Comparison of ENCODE assay signal across 8 cellular contexts in the genomic region with DNA sequence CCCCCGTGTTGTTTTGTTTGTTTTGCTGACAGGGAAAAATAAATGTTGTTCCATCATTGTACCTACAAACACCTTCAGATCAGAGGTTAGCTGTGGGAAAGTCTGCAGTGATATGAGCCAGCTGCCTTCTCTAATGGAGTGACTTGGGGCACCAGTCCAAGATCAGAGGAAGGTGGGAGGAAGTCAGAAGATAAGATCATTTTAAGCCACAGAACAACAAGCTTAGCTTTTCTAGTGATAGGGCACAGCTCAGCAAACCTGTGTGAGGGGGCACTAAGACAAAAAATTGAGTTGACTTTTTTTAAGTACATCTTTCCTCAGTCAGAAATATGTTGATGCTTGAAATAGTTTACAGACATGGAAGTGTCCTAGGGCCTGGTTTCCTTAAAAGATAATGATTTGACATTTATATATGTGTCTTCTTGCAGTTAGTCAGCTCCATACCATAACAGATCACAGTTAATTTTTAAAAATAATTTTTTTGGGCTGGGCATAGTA.
DNase-seq lines count a peak whose midpoint lies in the region; FAIRE-seq and TF ChIP-seq lines count a peak whose summit lies in the region.

No MANE protein-coding gene starts in this region.

- no peak for DNase-seq in GM12891 (ENCODE audit: insufficient read length, low spot score)
- peak; percentile 23 for DNase-seq in activated T-cell treated with anti-CD3 and anti-CD28 coated beads for 24 hours (ENCODE audit: low read depth)
- no peak for DNase-seq in glutamatergic neuron
- DNase-seq in stimulated activated CD4-positive, alpha-beta T cell treated with anti-CD3 and anti-CD28 coated beads, Interleukin-4, amount 100 ng/mL, for 24 hours = peak; percentile 62
- no peak for DNase-seq in NCI-H1694 treated with DMSO at 0.1 percent for 48 hours (lab: John Stamatoyannopoulos, UW)
- no peak for DNase-seq in SW 1271 (lab: John Stamatoyannopoulos, UW)
- no peak for DNase-seq in OCI-M2 (lab: John Stamatoyannopoulos, UW; ENCODE audit: unreplicated experiment)

- H3K9me3 Mint-ChIP-seq in IgD-negative memory B cell = no peaks in the 10 kb centered on the region
- H3K9me3 Mint-ChIP-seq in glutamatergic neuron (ENCODE audit: unreplicated experiment) = peaks cover 2% of the 10 kb centered on the region

- peaks cover 26 to 39% (median 31%) of the 10 kb centered on the region in 3 donors for H3K4me1 Mint-ChIP-seq in IgD-negative memory B cell
- peaks cover 52% of the 10 kb centered on the region for H3K4me1 Mint-ChIP-seq in glutamatergic neuron (ENCODE audit: low read depth, unreplicated experiment)

- TF ChIP-seq CTCF in glutamatergic neuron (IDR thresholded peaks at IDR 0.05; ENCODE audit: partially characterized antibody, unreplicated experiment) = no peak

- H3K36me3 Mint-ChIP-seq in IgD-negative memory B cell (no peaks in the 10 kb centered on the region), glutamatergic neuron (ENCODE audit: unreplicated experiment) (peaks cover 5% of the 10 kb centered on the region)

- FAIRE-seq in GM12891 (lab: Jason Lieb, UNC) = peak; percentile 82

- H3K4me3 Mint-ChIP-seq in IgD-negative memory B cell (peak overlapping the region; percentile 28 to 87 (median 76)), glutamatergic neuron (ENCODE audit: unreplicated experiment) (peak overlapping the region; percentile 55)

- TF ChIP-seq POLR2A in GM12891 (IDR thresholded peaks at IDR 0.05; ENCODE audit: low read depth, low read length) = no peak

- peak overlapping the region; percentile 55 to 91 (median 67) for H3K27ac Mint-ChIP-seq in IgD-negative memory B cell
- H3K27ac Mint-ChIP-seq in glutamatergic neuron (ENCODE audit: unreplicated experiment) = peak overlapping the region; percentile 98

- H3K27me3 Mint-ChIP-seq in IgD-negative memory B cell (no peaks in the 10 kb centered on the region), glutamatergic neuron (ENCODE audit: unreplicated experiment) (peaks cover 2% of the 10 kb centered on the region)

TF ChIP-seq in GM12891, 5 proteins besides CTCF, POLR2A, EP300 and RAD21:
- TF ChIP-seq SPI1 (IDR thresholded peaks at IDR 0.05; ENCODE audit: low read depth, low read length) (peak; percentile 73), PAX5 (IDR thresholded peaks at IDR 0.05; ENCODE audit: insufficient read depth, low read length, severe bottlenecking) (no peak)

Comparison
In these comparisons a context has a peak if more than half of its experiments do, and no peak if none do; other contexts are left out.
1. DNase-seq: peak in activated T-cell treated with anti-CD3 and anti-CD28 coated beads for 24 hours (single experiment) and stimulated activated CD4-positive, alpha-beta T cell treated with anti-CD3 and anti-CD28 coated beads, Interleukin-4, amount 100 ng/mL, for 24 hours (single experiment); none in GM12891 (single experiment), glutamatergic neuron (single experiment), NCI-H1694 treated with DMSO at 0.1 percent for 48 hours (single experiment), SW 1271 (0 of 2) and OCI-M2 (single experiment).